In the genomic region with DNA sequence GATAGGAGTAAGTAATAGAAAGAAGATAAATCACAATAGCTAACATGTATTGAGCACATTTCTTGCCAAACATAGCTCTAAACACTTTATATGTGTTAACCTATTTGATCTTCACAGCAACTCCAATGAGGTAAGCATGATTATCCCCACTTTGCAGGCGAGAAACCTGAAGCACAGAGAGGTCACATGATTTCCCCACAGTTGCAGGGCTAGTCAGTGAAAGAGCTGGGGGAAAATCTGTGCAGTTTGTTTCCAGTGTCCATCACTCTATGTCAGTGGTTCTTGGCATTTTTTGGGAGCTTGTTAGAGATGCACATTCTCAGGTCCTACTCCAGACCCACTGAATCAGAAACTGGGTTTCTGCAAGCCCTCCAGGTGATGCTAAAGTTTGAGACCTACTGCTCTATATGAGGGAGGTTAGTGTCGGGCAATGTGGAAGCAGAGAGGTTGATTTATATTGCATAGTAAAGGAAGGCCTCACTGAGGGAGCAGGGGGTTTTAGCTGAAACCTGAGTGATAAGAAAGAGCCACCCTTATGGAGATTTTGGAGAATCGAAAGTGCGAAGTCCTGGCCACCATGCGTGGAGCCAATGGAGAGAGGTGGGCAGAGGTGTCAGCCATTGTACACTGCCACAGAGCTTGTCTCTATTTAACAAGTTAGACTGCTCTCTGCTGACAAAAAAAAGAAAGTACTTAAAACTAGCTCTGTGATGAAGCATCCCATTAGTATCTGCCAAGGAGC, we compare ENCODE assay signal across 8 cellular contexts. TPM values are rescaled to one million over a fixed set of nuclear protein-coding genes. Genes with fewer than 3 reads are reported as not detected.
DNase-seq lines count a peak whose midpoint lies in the region; ATAC-seq and TF ChIP-seq lines count a peak whose summit lies in the region.

No MANE protein-coding gene starts in this region.

- no peak for TF ChIP-seq CTCF in Caco-2 (IDR thresholded peaks at IDR 0.05; ENCODE audit: insufficient read depth in 1 of 2, low read depth in 1 of 2, low read length in 1 of 2, severe bottlenecking in 1 of 2, unreplicated experiment in 1 of 2)

- no peak overlapping the region for H3K4me3 ChIP-seq in Caco-2 (ENCODE audit: low read depth, low read length)

- in situ Hi-C loops in KBM-7 (cut with MboI; ENCODE audit: low pct_unique_long_range_greater_than_20kb, low sequenced_read_pairs) = no loop called here

- H3K9me3 Mint-ChIP-seq in Caco-2 (ENCODE audit: unreplicated experiment) = no peaks in the 10 kb centered on the region
- no peaks in the 10 kb centered on the region for H3K9me3 Mint-ChIP-seq in memory B cell
- no peaks in the 10 kb centered on the region for H3K9me3 Mint-ChIP-seq in activated T-helper 2 cell treated with anti-CD3 and anti-CD28 coated beads, Interferon-gamma antibody, Interleukin-2, Interleukin-4, amounts not matched to agents 10 μg/mL and 5 μg/mL and 100 μg/mL, durations not matched to agents 14 hours and 24 hours and 36 hours

- CTCF ChIA-PET in Caco-2 (lab: Charles Lee) = interaction anchor here (0.6 to 2.1 kb wide), 3 partner anchors 53 to 83 kb away, joined by 3 to 97 read pairs (median 3); no protein-coding TSS in a partner anchor

- no peaks in the 10 kb centered on the region for H3K36me3 ChIP-seq in Caco-2 (ENCODE audit: control insufficient read depth, insufficient read depth, low read length)

- no peaks in the 10 kb centered on the region for H3K9me3 ChIP-seq in Caco-2

- H3K27me3 ChIP-seq in Caco-2 (replicated peaks; ENCODE audit: control insufficient read depth, insufficient read depth, low read length) = no peaks in the 10 kb centered on the region

- no TSS peak for BruUV-seq in Caco-2 (replicated peaks; lab: Mats Ljungman, UMichigan)

- H3K4me1 ChIP-seq in Caco-2 = no peaks in the 10 kb centered on the region

- peak; percentile 77 for ATAC-seq in GM19324 (IDR thresholded peaks at IDR 0.05; ENCODE audit: low FRiP score, unreplicated experiment)
- ATAC-seq in HG03175 (IDR thresholded peaks at IDR 0.05; ENCODE audit: unreplicated experiment) = peak; percentile 91
- peak; percentile 98 for ATAC-seq in memory B cell (ENCODE audit: low read depth)

- H3K27me3 Mint-ChIP-seq in Caco-2 (ENCODE audit: insufficient read depth, unreplicated experiment) (no peaks in the 10 kb centered on the region), memory B cell (no peaks in the 10 kb centered on the region)
- no peaks in the 10 kb centered on the region for H3K27me3 Mint-ChIP-seq in activated T-helper 2 cell treated with anti-CD3 and anti-CD28 coated beads, Interferon-gamma antibody, Interleukin-2, Interleukin-4, amounts not matched to agents 10 μg/mL and 5 μg/mL and 100 μg/mL, durations not matched to agents 14 hours and 24 hours and 36 hours (ENCODE audit: low read depth)

- H3K4me1 Mint-ChIP-seq in Caco-2 (ENCODE audit: low read depth, unreplicated experiment) (peaks cover 7% of the 10 kb centered on the region), memory B cell (peaks cover 6% of the 10 kb centered on the region)
- peaks cover 11% of the 10 kb centered on the region for H3K4me1 Mint-ChIP-seq in activated T-helper 2 cell treated with anti-CD3 and anti-CD28 coated beads, Interferon-gamma antibody, Interleukin-2, Interleukin-4, amounts not matched to agents 10 μg/mL and 5 μg/mL and 100 μg/mL, durations not matched to agents 14 hours and 24 hours and 36 hours (ENCODE audit: low read depth)

- no peaks in the 10 kb centered on the region for H3K36me3 Mint-ChIP-seq in Caco-2 (ENCODE audit: insufficient read depth, unreplicated experiment)
- H3K36me3 Mint-ChIP-seq in memory B cell = no peaks in the 10 kb centered on the region
- H3K36me3 Mint-ChIP-seq in activated T-helper 2 cell treated with anti-CD3 and anti-CD28 coated beads, Interferon-gamma antibody, Interleukin-2, Interleukin-4, amounts not matched to agents 10 μg/mL and 5 μg/mL and 100 μg/mL, durations not matched to agents 14 hours and 24 hours and 36 hours (ENCODE audit: low read depth) = no peaks in the 10 kb centered on the region

- no peak overlapping the region for H3K27ac Mint-ChIP-seq in Caco-2 (ENCODE audit: unreplicated experiment)
- H3K27ac Mint-ChIP-seq in memory B cell = peak overlapping the region; percentile 60
- H3K27ac Mint-ChIP-seq in activated T-helper 2 cell treated with anti-CD3 and anti-CD28 coated beads, Interferon-gamma antibody, Interleukin-2, Interleukin-4, amounts not matched to agents 10 μg/mL and 5 μg/mL and 100 μg/mL, durations not matched to agents 14 hours and 24 hours and 36 hours = no peak overlapping the region

- intact Hi-C loops in Caco-2 (cut with micrococcal nuclease; ENCODE audit: unreplicated experiment) = loop anchor here (1.0 kb wide), 1 partner anchor 82 kb away; no protein-coding TSS in a partner anchor
- intact Hi-C loops in activated T-helper 2 cell treated with anti-CD3 and anti-CD28 coated beads, Interferon-gamma antibody, Interleukin-2, Interleukin-4, amounts not matched to agents 10 μg/mL and 5 μg/mL and 100 μg/mL, durations not matched to agents 14 hours and 24 hours and 36 hours (cut with micrococcal nuclease) = loop anchor here (1.0 kb wide), 2 partner anchors 31 to 82 kb away; no protein-coding TSS in a partner anchor

- peak overlapping the region; percentile 27 for H3K4me3 Mint-ChIP-seq in Caco-2 (ENCODE audit: unreplicated experiment)
- peak overlapping the region; percentile 84 for H3K4me3 Mint-ChIP-seq in memory B cell
- H3K4me3 Mint-ChIP-seq in activated T-helper 2 cell treated with anti-CD3 and anti-CD28 coated beads, Interferon-gamma antibody, Interleukin-2, Interleukin-4, amounts not matched to agents 10 μg/mL and 5 μg/mL and 100 μg/mL, durations not matched to agents 14 hours and 24 hours and 36 hours (ENCODE audit: low read depth) = no peak overlapping the region

- POLR2A ChIA-PET in Caco-2 (lab: Charles Lee) = no interaction called here

- DNase-seq in Caco-2 (peak in 1 of 2 experiments; percentile 2), activated T-cell treated with anti-CD3 and anti-CD28 coated beads for 4 hours (peak; percentile 14), memory B cell (ENCODE audit: low spot score in 2 of 2) (peak; percentile 22 to 26), KBM-7 (no peak), hepatic stellate cell (ENCODE audit: low spot score) (no peak)
- no peak for DNase-seq in activated T-helper 2 cell treated with anti-CD3 and anti-CD28 coated beads, Interferon-gamma antibody, Interleukin-2, Interleukin-4, amounts not matched to agents 10 μg/mL and 5 μg/mL and 100 μg/mL, durations not matched to agents 14 hours and 24 hours and 36 hours (ENCODE audit: low spot score)

RNA-seq across cellular contexts. Expression of gene MCOLN3, which starts 20.9 kb away (rescaled TPM):
- total RNA-seq in Caco-2 (2022) = 2.1 and 2.5 TPM in 2 replicates
- 0.46 and 0.68 TPM in 2 replicates for total RNA-seq in activated T-helper 2 cell treated with anti-CD3 and anti-CD28 coated beads, Interferon-gamma antibody, Interleukin-2, Interleukin-4, amounts not matched to agents 10 μg/mL and 5 μg/mL and 100 μg/mL, durations not matched to agents 14 hours and 24 hours and 36 hours

RNA-seq across cellular contexts. Expression of gene MCOLN2, which starts 30.5 kb away (rescaled TPM):
- not detected in 2 replicates for total RNA-seq in Caco-2 (2022)
- total RNA-seq in activated T-helper 2 cell treated with anti-CD3 and anti-CD28 coated beads, Interferon-gamma antibody, Interleukin-2, Interleukin-4, amounts not matched to agents 10 μg/mL and 5 μg/mL and 100 μg/mL, durations not matched to agents 14 hours and 24 hours and 36 hours = 142 and 143 TPM in 2 replicates

Comparison
In these comparisons a context has a peak if more than half of its experiments do, and no peak if none do; other contexts are left out.
1. DNase-seq: peak in activated T-cell treated with anti-CD3 and anti-CD28 coated beads for 4 hours (single experiment) and memory B cell (2 of 2); none in KBM-7 (single experiment), activated T-helper 2 cell treated with anti-CD3 and anti-CD28 coated beads, Interferon-gamma antibody, Interleukin-2, Interleukin-4, amounts not matched to agents 10 μg/mL and 5 μg/mL and 100 μg/mL, durations not matched to agents 14 hours and 24 hours and 36 hours (single experiment) and hepatic stellate cell (single experiment).
2. RNA of gene MCOLN2, which starts 30.5 kb away (total RNA-seq): 142 to 143 TPM in activated T-helper 2 cell treated with anti-CD3 and anti-CD28 coated beads, Interferon-gamma antibody, Interleukin-2, Interleukin-4, amounts not matched to agents 10 μg/mL and 5 μg/mL and 100 μg/mL, durations not matched to agents 14 hours and 24 hours and 36 hours; not detected in Caco-2; every median in the first group is over 100 times any median in the second.
3. Peak in every context shown above with its lines, with median percentiles within 50 percentile points of each other: ATAC-seq.